In genomic region chr4:1136028-1136427, GRCh38 we compare ENCODE assay signal across 19 cellular contexts. TPM values are rescaled to one million over a fixed set of nuclear protein-coding genes. Genes with fewer than 3 reads are reported as not detected.
A peak's percentile ranks its signal among the peaks of the same experiment; 100 is the strongest.
DNase-seq lines count a peak whose midpoint lies in the region; ATAC-seq and TF ChIP-seq lines count a peak whose summit lies in the region.
"Had no signal": no experiment of that assay in that cellular context is flagged by ENCODE, and none has a peak within 500 bp of the region (broad histone marks: within the 10 kb centered on the region; RNA-seq: fewer than 3 reads in every experiment).

No MANE protein-coding gene starts in this region.

- peaks cover 27% of the 10 kb centered on the region for H3K4me1 Mint-ChIP-seq in activated T-cell treated with anti-CD3 and anti-CD28 coated beads, Interleukin-2, amount 50 U/mL, for 72 hours (ENCODE audit: low read depth)
- H3K4me1 Mint-ChIP-seq in stimulated activated memory B cell treated with anti-CD40 and anti-IgM and Interleukin-4, amounts not matched to agents 10 μg/mL and 1 μg/mL and 100 μg/mL, for 72 hours = peaks cover 32% of the 10 kb centered on the region
- H3K4me1 Mint-ChIP-seq: neural crest cell had no signal

- ATAC-seq in activated T-cell treated with anti-CD3 and anti-CD28 coated beads, Interleukin-2, amount 50 U/mL, for 72 hours (replicated peaks in 1 of 2) = peak in 1 of 2 donors; percentile 31
- ATAC-seq in stimulated activated memory B cell treated with anti-CD40 and anti-IgM and Interleukin-4, amounts not matched to agents 10 μg/mL and 1 μg/mL and 100 μg/mL, for 72 hours = no peak
- ATAC-seq: effector memory CD8-positive, alpha-beta T cell had no signal

- H3K9me2 ChIP-seq in hepatocyte (replicated peaks; ENCODE audit: insufficient read depth) = no peaks in the 10 kb centered on the region

- TF ChIP-seq POLR2A in NB4 (IDR thresholded peaks at IDR 0.05; ENCODE audit: extremely low read depth, insufficient read length) = no peak

- peak overlapping the region; percentile 16 for H3K27ac ChIP-seq in hepatocyte

- no peak overlapping the region for H3K4me3 ChIP-seq in NB4 (ENCODE audit: low read depth, low read length)
- no peak overlapping the region for H3K4me3 ChIP-seq in hepatocyte
- H3K4me3 ChIP-seq: Peyer's patch had no signal

- H3K9me3 ChIP-seq in hepatocyte (ENCODE audit: low read depth) = no peaks in the 10 kb centered on the region
- H3K9me3 ChIP-seq: Peyer's patch had no signal

- no peaks in the 10 kb centered on the region for H3K9me3 Mint-ChIP-seq in activated T-cell treated with anti-CD3 and anti-CD28 coated beads, Interleukin-2, amount 50 U/mL, for 72 hours
- no peaks in the 10 kb centered on the region for H3K9me3 Mint-ChIP-seq in stimulated activated memory B cell treated with anti-CD40 and anti-IgM and Interleukin-4, amounts not matched to agents 10 μg/mL and 1 μg/mL and 100 μg/mL, for 72 hours
- H3K9me3 Mint-ChIP-seq: effector memory CD8-positive, alpha-beta T cell; neural crest cell had no signal

- H3K36me3 Mint-ChIP-seq in activated T-cell treated with anti-CD3 and anti-CD28 coated beads, Interleukin-2, amount 50 U/mL, for 72 hours (ENCODE audit: insufficient read depth in 2 of 2) = no peaks in the 10 kb centered on the region
- no peaks in the 10 kb centered on the region for H3K36me3 Mint-ChIP-seq in stimulated activated memory B cell treated with anti-CD40 and anti-IgM and Interleukin-4, amounts not matched to agents 10 μg/mL and 1 μg/mL and 100 μg/mL, for 72 hours

- H3K79me2 ChIP-seq in hepatocyte = no peaks in the 10 kb centered on the region

- 51% methylated on average over 6 of the region's 6 CpGs for WGBS in hepatocyte (ENCODE audit: low lambda C conversion rate, missing lambda C conversion rate)

- H2AFZ ChIP-seq in hepatocyte = no peak overlapping the region

- no peaks in the 10 kb centered on the region for H3K27me3 Mint-ChIP-seq in activated T-cell treated with anti-CD3 and anti-CD28 coated beads, Interleukin-2, amount 50 U/mL, for 72 hours (ENCODE audit: low read depth)
- peaks cover 13% of the 10 kb centered on the region for H3K27me3 Mint-ChIP-seq in stimulated activated memory B cell treated with anti-CD40 and anti-IgM and Interleukin-4, amounts not matched to agents 10 μg/mL and 1 μg/mL and 100 μg/mL, for 72 hours

- H3K4me3 Mint-ChIP-seq in activated T-cell treated with anti-CD3 and anti-CD28 coated beads, Interleukin-2, amount 50 U/mL, for 72 hours = peak overlapping the region; percentile 30 to 45
- H3K4me3 Mint-ChIP-seq in stimulated activated memory B cell treated with anti-CD40 and anti-IgM and Interleukin-4, amounts not matched to agents 10 μg/mL and 1 μg/mL and 100 μg/mL, for 72 hours = no peak overlapping the region
- H3K4me3 Mint-ChIP-seq: neural crest cell had no signal

- H3K27me3 ChIP-seq in hepatocyte = no peaks in the 10 kb centered on the region
- H3K27me3 ChIP-seq: Peyer's patch had no signal

- no peaks in the 10 kb centered on the region for H4K20me1 ChIP-seq in hepatocyte (ENCODE audit: insufficient read depth, poor library complexity, severe bottlenecking)

- TF ChIP-seq CTCF in NB4 (IDR thresholded peaks at IDR 0.05; ENCODE audit: low read depth, low read length) (no peak), hepatocyte (IDR thresholded peaks at IDR 0.05; ENCODE audit: poor library complexity) (no peak)

- H3K36me3 ChIP-seq in hepatocyte (replicated peaks; ENCODE audit: insufficient read depth, low read depth) = no peaks in the 10 kb centered on the region
- H3K36me3 ChIP-seq: Peyer's patch had no signal

- no peaks in the 10 kb centered on the region for H3K4me1 ChIP-seq in hepatocyte (ENCODE audit: insufficient read depth)
- H3K4me1 ChIP-seq: Peyer's patch had no signal

- no peak for DNase-seq in activated T-cell treated with anti-CD3 and anti-CD28 coated beads, Interleukin-2, amount 50 U/mL, for 72 hours
- DNase-seq in activated T-cell treated with anti-CD3 and anti-CD28 coated beads for 4 hours (no peak), NB4 (ENCODE audit: low read depth) (peak; percentile 56), hepatocyte (ENCODE audit: low spot score) (peak; percentile 72), GF-D8 (lab: John Stamatoyannopoulos, UW) (no peak), DMS53 treated with DMSO at 0.1 percent for 48 hours (lab: John Stamatoyannopoulos, UW; ENCODE audit: unreplicated experiment) (no peak), globus pallidus (ENCODE audit: low spot score) (no peak)
- DNase-seq: activated CD4-positive, CD25-positive, alpha-beta regulatory T cell treated with anti-CD3 and anti-CD28 coated beads, Interleukin-2, amount 50 U/mL, for 72 hours; activated T-cell treated with anti-CD3 and anti-CD28 coated beads, Interleukin-2, amount 50 U/mL, for 1 hour; central memory CD4-positive, alpha-beta T cell; effector memory CD8-positive, alpha-beta T cell; foreskin fibroblast; NCI-H1694 treated with DMSO at 0.1 percent for 48 hours; NCI-H510A; retina had no signal

- H3K27ac Mint-ChIP-seq in activated T-cell treated with anti-CD3 and anti-CD28 coated beads, Interleukin-2, amount 50 U/mL, for 72 hours = no peak overlapping the region
- peak overlapping the region; percentile 76 for H3K27ac Mint-ChIP-seq in stimulated activated memory B cell treated with anti-CD40 and anti-IgM and Interleukin-4, amounts not matched to agents 10 μg/mL and 1 μg/mL and 100 μg/mL, for 72 hours

- H3K4me2 ChIP-seq in hepatocyte = no peak overlapping the region

RNA-seq across cellular contexts. Expression of gene RNF212, which starts 22.7 kb away (rescaled TPM):
- 1 to 10 TPM; 2.3 to 3.9 TPM for total RNA-seq in activated T-cell treated with anti-CD3 and anti-CD28 coated beads, Interleukin-2, amount 50 U/mL, for 72 hours
- 3.0 and 10.4 TPM in 2 replicates for total RNA-seq in hepatocyte
- polyA plus RNA-seq in hepatocyte = 8.4 and 12.0 TPM in 2 replicates
- total RNA-seq: LHCN-M2 had no signal

RNA-seq across cellular contexts. Expression of gene SPON2, which starts 36.4 kb away (rescaled TPM):
- 1 to 10 TPM; 7.0 to 8.2 TPM for total RNA-seq in activated T-cell treated with anti-CD3 and anti-CD28 coated beads, Interleukin-2, amount 50 U/mL, for 72 hours
- 308 and 403 TPM in 2 replicates for total RNA-seq in hepatocyte
- polyA plus RNA-seq in hepatocyte = 1,210 and 1,380 TPM in 2 replicates

Comparison
In these comparisons a context has a peak if more than half of its experiments do, and no peak if none do; other contexts are left out.
1. DNase-seq: peak in NB4 (single experiment) and hepatocyte (single experiment); none in activated T-cell treated with anti-CD3 and anti-CD28 coated beads, Interleukin-2, amount 50 U/mL, for 72 hours (0 of 2), activated T-cell treated with anti-CD3 and anti-CD28 coated beads for 4 hours (single experiment), GF-D8 (single experiment), DMS53 treated with DMSO at 0.1 percent for 48 hours (single experiment) and globus pallidus (single experiment).
2. RNA of gene SPON2, which starts 36.4 kb away (total RNA-seq): 308 to 403 TPM in hepatocyte; 7.0 to 8.2 TPM in activated T-cell treated with anti-CD3 and anti-CD28 coated beads, Interleukin-2, amount 50 U/mL, for 72 hours; every median in the first group is over 10 times any median in the second.